In genomic region chr5:157874861-157875260, GRCh38 we compare ENCODE assay signal across 1 cellular context.
TF ChIP-seq lines count a peak whose summit lies in the region.

No MANE protein-coding gene starts in this region.

TF ChIP-seq in GM12878, 131 proteins besides CTCF, POLR2A, EP300 and RAD21 (continued from another document):
- no peak for TF ChIP-seq ZNF592 (IDR thresholded peaks at IDR 0.05)
